Comparison of ENCODE assay signal across 9 cellular contexts in genomic region chrX:41558531-41558930, GRCh38.
A peak's percentile ranks its signal among the peaks of the same experiment; 100 is the strongest.
DNase-seq lines count a peak whose midpoint lies in the region; ATAC-seq, FAIRE-seq and TF ChIP-seq lines count a peak whose summit lies in the region.
"Had no signal": no experiment of that assay in that cellular context is flagged by ENCODE, and none has a peak within 500 bp of the region (broad histone marks: within the 10 kb centered on the region; RNA-seq: fewer than 3 reads in every experiment).

No MANE protein-coding gene starts in this region.

- no peak for TF ChIP-seq POLR2A in suprapubic skin (IDR thresholded peaks at IDR 0.05)

- 26% methylated on average over 2 of the region's 2 CpGs for WGBS in suprapubic skin

- no peak for ATAC-seq in GM21576 (IDR thresholded peaks at IDR 0.05; ENCODE audit: unreplicated experiment)

- no peak overlapping the region for H3K27ac ChIP-seq in suprapubic skin

- no peaks in the 10 kb centered on the region for H3K36me3 ChIP-seq in H7 (replicated peaks; ENCODE audit: control insufficient read depth, insufficient read depth, low read length)
- H3K36me3 ChIP-seq in suprapubic skin, result no peaks in the 10 kb centered on the region

- FAIRE-seq in TTC549 (lab: Jason Lieb, UNC), result peak; percentile 76
- FAIRE-seq in islet of Langerhans (lab: Jason Lieb, UNC), result peak; percentile 97

- H3K4me3 ChIP-seq in H7 (ENCODE audit: insufficient read depth, low read depth, low read length) (no peak overlapping the region), suprapubic skin (no peak overlapping the region)

- TF ChIP-seq EP300 in suprapubic skin (IDR thresholded peaks at IDR 0.05), result no peak

- no peaks in the 10 kb centered on the region for H3K4me1 ChIP-seq in suprapubic skin

- H3K27me3 ChIP-seq in H7 (ENCODE audit: control insufficient read depth, insufficient read depth, low read length) (no peaks in the 10 kb centered on the region), suprapubic skin (no peaks in the 10 kb centered on the region)

- DNase-seq in AML-193 (lab: John Stamatoyannopoulos, UW), result peak; percentile 30 to 32
- DNase-seq in H7, result peak; percentile 17
- DNase-seq in suprapubic skin (ENCODE audit: low spot score in 2 of 2), result no peak
- DNase-seq in ecto neural progenitor cell (ENCODE audit: low spot score), result no peak
- no peak for DNase-seq in stimulated activated CD4-positive, alpha-beta T cell treated with anti-CD3 and anti-CD28 coated beads, Interleukin-2, amount 100 ng/mL, for 48 hours
- DNase-seq: activated naive CD8-positive, alpha-beta T cell treated with anti-CD3 and anti-CD28 coated beads for 36 hours had no signal

- TF ChIP-seq CTCF in suprapubic skin (IDR thresholded peaks at IDR 0.05), result no peak

- H3K9me3 ChIP-seq in suprapubic skin, result no peaks in the 10 kb centered on the region

Comparison
In these comparisons a context has a peak if more than half of its experiments do, and no peak if none do; other contexts are left out.
1. DNase-seq: peak in AML-193 (2 of 2) and H7 (single experiment); none in suprapubic skin (0 of 2), ecto neural progenitor cell (single experiment) and stimulated activated CD4-positive, alpha-beta T cell treated with anti-CD3 and anti-CD28 coated beads, Interleukin-2, amount 100 ng/mL, for 48 hours (0 of 2).